14 cellular contexts compared by ENCODE assay signal in genomic region chr1:221761354-221762002, GRCh38. TPM values are rescaled to one million over a fixed set of nuclear protein-coding genes. Genes with fewer than 3 reads are reported as not detected.
DNase-seq lines count a peak whose midpoint lies in the region; ATAC-seq, FAIRE-seq and TF ChIP-seq lines count a peak whose summit lies in the region.
"Had no signal": no experiment of that assay in that cellular context is flagged by ENCODE, and none has a peak within 500 bp of the region (broad histone marks: within the 10 kb centered on the region; RNA-seq: fewer than 3 reads in every experiment).

No MANE protein-coding gene starts in this region.

- 0 out of 2 replicates have a peak, but pooled peaks cover 6% of the 10 kb centered on the region for H3F3A ChIP-seq in SU-DHL-6 (ENCODE audit: insufficient read depth)

- peak; percentile 76 for ATAC-seq in GM18511 (IDR thresholded peaks at IDR 0.05; ENCODE audit: unreplicated experiment)
- peak; percentile 67 for ATAC-seq in HG02981 (IDR thresholded peaks at IDR 0.05; ENCODE audit: unreplicated experiment)
- ATAC-seq in naive thymus-derived CD8-positive, alpha-beta T cell = no peak

- peak overlapping the region; percentile 0 for H3K4me3 ChIP-seq in SU-DHL-6 (ENCODE audit: insufficient read depth, low read length, poor library complexity, severe bottlenecking)

- H3K36me3 ChIP-seq in SU-DHL-6 (ENCODE audit: low read length) = no peaks in the 10 kb centered on the region

- no peak overlapping the region for H3K4me3 Mint-ChIP-seq in naive thymus-derived CD8-positive, alpha-beta T cell

- peak overlapping the region; percentile 78 for H3K27ac ChIP-seq in SU-DHL-6 (ENCODE audit: low read depth, low read length)
- H3K27ac ChIP-seq: C4-2B had no signal

- TF ChIP-seq CTCF in GM20000 (IDR thresholded peaks at IDR 0.05; ENCODE audit: extremely low read depth, missing control alignments) = no peak
- TF ChIP-seq CTCF in SU-DHL-6 (IDR thresholded peaks at IDR 0.05; ENCODE audit: insufficient read depth, low read length, poor library complexity, severe bottlenecking) = no peak

- H3K9ac ChIP-seq in SU-DHL-6 (ENCODE audit: low read length) = peak overlapping the region; percentile 35

- no peaks in the 10 kb centered on the region for H3K9me2 ChIP-seq in SU-DHL-6 (replicated peaks; ENCODE audit: insufficient read depth, low read length)

- peak overlapping the region in 1 of 10 donors; percentile 28 for H3K27ac Mint-ChIP-seq in naive thymus-derived CD8-positive, alpha-beta T cell

- no peaks in the 10 kb centered on the region for H3K9me3 ChIP-seq in SU-DHL-6 (ENCODE audit: insufficient read depth, low read length)

- FAIRE-seq in urothelium cell line (lab: Jason Lieb, UNC) = no peak
- FAIRE-seq: colon, small intestine had no signal

- H3K79me2 ChIP-seq in SU-DHL-6 (ENCODE audit: insufficient read depth, low read length) = no peaks in the 10 kb centered on the region

- H4K20me1 ChIP-seq in SU-DHL-6 (ENCODE audit: low read depth, low read length) = no peaks in the 10 kb centered on the region

- peak overlapping the region; percentile 50 for H3K4me2 ChIP-seq in SU-DHL-6 (ENCODE audit: low read depth, low read length, poor library complexity, severe bottlenecking)

- CTCF ChIA-PET in HEK293T (lab: Yijun Ruan, JAX) = no interaction called here

- DNase-seq in GM20000 (ENCODE audit: low spot score) = peak; percentile 40
- no peak for DNase-seq in NCI-H2171 (lab: John Stamatoyannopoulos, UW)
- DNase-seq in naive thymus-derived CD8-positive, alpha-beta T cell = no peak
- DNase-seq in urothelium cell line (ENCODE audit: low spot score) = no peak
- DNase-seq in HEK293T (ENCODE audit: extremely low spot score) = no peak
- DNase-seq: activated naive CD4-positive, alpha-beta T cell; midbrain; small intestine; stimulated activated naive CD4-positive, alpha-beta T cell had no signal

- H2AFZ ChIP-seq in SU-DHL-6 (ENCODE audit: low read depth, low read length, severe bottlenecking) = peak overlapping the region; percentile 64

- POLR2A ChIA-PET in naive thymus-derived CD8-positive, alpha-beta T cell (lab: Charles Lee) = no interaction called here
- POLR2A ChIA-PET in HEK293T (lab: Yijun Ruan, JAX) = no interaction called here

- no peaks in the 10 kb centered on the region for H3K27me3 Mint-ChIP-seq in naive thymus-derived CD8-positive, alpha-beta T cell

- H3K36me3 Mint-ChIP-seq in naive thymus-derived CD8-positive, alpha-beta T cell = no peaks in the 10 kb centered on the region

- H3K27me3 ChIP-seq in SU-DHL-6 (ENCODE audit: low read length) = no peaks in the 10 kb centered on the region

- H3K4me1 Mint-ChIP-seq in naive thymus-derived CD8-positive, alpha-beta T cell = peaks cover 0 to 13% (median under 1%) of the 10 kb centered on the region in 4 donors

- H3K9me3 Mint-ChIP-seq in naive thymus-derived CD8-positive, alpha-beta T cell = no peaks in the 10 kb centered on the region

TF ChIP-seq in HEK293T, 16 proteins besides CTCF, POLR2A, EP300 and RAD21:
- TF ChIP-seq BHLHE40 (IDR thresholded peaks at IDR 0.05; ENCODE audit: borderline replicate concordance) = no peak
- no peak for TF ChIP-seq CTBP1 (IDR thresholded peaks at IDR 0.05; ENCODE audit: borderline replicate concordance)
- no peak for TF ChIP-seq L3MBTL2 (conservative IDR thresholded peaks at IDR 0.05)
- TF ChIP-seq ARNT (IDR thresholded peaks at IDR 0.05) = no peak
- no peak for TF ChIP-seq ELF4 (IDR thresholded peaks at IDR 0.05)
- TF ChIP-seq NFRKB (IDR thresholded peaks at IDR 0.05) = no peak
- TF ChIP-seq ZNF384 (IDR thresholded peaks at IDR 0.05) = no peak
- no peak for TF ChIP-seq TARDBP (IDR thresholded peaks at IDR 0.05)
- TF ChIP-seq LEF1 (IDR thresholded peaks at IDR 0.05; ENCODE audit: borderline replicate concordance) = no peak
- TF ChIP-seq SUZ12 (IDR thresholded peaks at IDR 0.05) = no peak
- no peak for TF ChIP-seq HDGF (IDR thresholded peaks at IDR 0.05; ENCODE audit: borderline replicate concordance)
- no peak for TF ChIP-seq FOXM1 (IDR thresholded peaks at IDR 0.05; ENCODE audit: borderline replicate concordance)
- no peak for TF ChIP-seq FOXA1 (IDR thresholded peaks at IDR 0.05)
- no peak for TF ChIP-seq FOXK2 (IDR thresholded peaks at IDR 0.05)
- no peak for TF ChIP-seq SP1 (IDR thresholded peaks at IDR 0.05)
- no peak for TF ChIP-seq PKNOX1 (IDR thresholded peaks at IDR 0.05)

RNA-seq across cellular contexts. Expression of gene DUSP10, which starts 19.6 kb away (rescaled TPM):
- total RNA-seq in naive thymus-derived CD8-positive, alpha-beta T cell = 1 to 10 TPM; 2.7 to 4.2 TPM
- polyA plus RNA-seq in naive thymus-derived CD8-positive, alpha-beta T cell = 1 to 10 TPM; 1.4 to 4.4 (median 2.5) TPM

Comparison
In these comparisons a context has a peak if more than half of its experiments do, and no peak if none do; other contexts are left out.
1. ATAC-seq: peak in GM18511 (single experiment) and HG02981 (single experiment); none in naive thymus-derived CD8-positive, alpha-beta T cell (0 of 2).